ENCODE assay signal across 9 cellular contexts in genomic region chr2:232781765-232782164, GRCh38. TPM values are rescaled to one million over a fixed set of nuclear protein-coding genes. Genes with fewer than 3 reads are reported as not detected.
DNase-seq lines count a peak whose midpoint lies in the region; ATAC-seq and TF ChIP-seq lines count a peak whose summit lies in the region.
"Had no signal": no experiment of that assay in that cellular context is flagged by ENCODE, and none has a peak within 500 bp of the region (broad histone marks: within the 10 kb centered on the region; RNA-seq: fewer than 3 reads in every experiment).

No MANE protein-coding gene starts in this region.

- POLR2A ChIA-PET in activated CD4-positive, alpha-beta memory T cell treated with anti-CD3 and anti-CD28 coated beads, Interleukin-2, amount 10 ng/mL, durations not matched to agents 7 days and 5 days (lab: Charles Lee), result interaction anchor here (1.2 kb wide), 1 partner anchor 9 kb away, joined by 5 read pairs; no protein-coding TSS in a partner anchor
- POLR2A ChIA-PET in A673 (lab: Charles Lee; ENCODE audit: low non-redundant PET), result no interaction called here

- H3K36me3 Mint-ChIP-seq in activated CD4-positive, alpha-beta memory T cell treated with anti-CD3 and anti-CD28 coated beads, Interleukin-2, amount 10 ng/mL, durations not matched to agents 7 days and 5 days (ENCODE audit: low read depth), result peaks cover 34% of the 10 kb centered on the region

- H3K27me3 ChIP-seq in A673 (replicated peaks; ENCODE audit: insufficient read depth, low read depth, low read length, poor library complexity), result no peaks in the 10 kb centered on the region

- H3K4me3 ChIP-seq in mucosa of descending colon (no peak overlapping the region), A673 (ENCODE audit: low read depth, low read length, poor library complexity, severe bottlenecking) (no peak overlapping the region)

- TF ChIP-seq CTCF in mucosa of descending colon (IDR thresholded peaks at IDR 0.05), result no peak
- TF ChIP-seq CTCF in A673 (conservative IDR thresholded peaks at IDR 0.05; ENCODE audit: low read depth, low read length), result no peak

- DNase-seq in AG08396 (ENCODE audit: low spot score) (peak; percentile 17), mucosa of descending colon (no peak), NCI-H2171 treated with DMSO at 0.1 percent for 48 hours (lab: John Stamatoyannopoulos, UW) (no peak), hypothalamus (lab: John Stamatoyannopoulos, UW) (no peak), A673 (ENCODE audit: low spot score) (no peak)
- DNase-seq in activated CD4-positive, alpha-beta memory T cell treated with anti-CD3 and anti-CD28 coated beads, Interleukin-2, amount 10 ng/mL, durations not matched to agents 7 days and 5 days, result peak; percentile 47

- intact Hi-C loops in mucosa of descending colon (cut with DNase I, micrococcal nuclease) (no loop called here), A673 (cut with micrococcal nuclease; ENCODE audit: unreplicated experiment) (no loop called here)

- H3K36me3 ChIP-seq in mucosa of descending colon (ENCODE audit: low read depth) (no peaks in the 10 kb centered on the region), A673 (ENCODE audit: insufficient read depth, low read length, poor library complexity, severe bottlenecking) (no peaks in the 10 kb centered on the region)

- no peaks in the 10 kb centered on the region for H3K9me3 Mint-ChIP-seq in activated CD4-positive, alpha-beta memory T cell treated with anti-CD3 and anti-CD28 coated beads, Interleukin-2, amount 10 ng/mL, durations not matched to agents 7 days and 5 days

- no peak overlapping the region for H3K27ac ChIP-seq in A673 (ENCODE audit: low read depth, low read length, poor library complexity, severe bottlenecking)
- H3K27ac ChIP-seq: HL-60 had no signal

- H3K9me3 ChIP-seq in mucosa of descending colon (no peaks in the 10 kb centered on the region), A673 (ENCODE audit: low read depth, low read length, poor library complexity, severe bottlenecking) (no peaks in the 10 kb centered on the region)

- no TSS peak for BruUV-seq in A673 (replicated peaks; lab: Mats Ljungman, UMichigan)

- H3K4me1 Mint-ChIP-seq in activated CD4-positive, alpha-beta memory T cell treated with anti-CD3 and anti-CD28 coated beads, Interleukin-2, amount 10 ng/mL, durations not matched to agents 7 days and 5 days, result peaks cover 21% of the 10 kb centered on the region

- H3K27me3 Mint-ChIP-seq in activated CD4-positive, alpha-beta memory T cell treated with anti-CD3 and anti-CD28 coated beads, Interleukin-2, amount 10 ng/mL, durations not matched to agents 7 days and 5 days, result no peaks in the 10 kb centered on the region

- peak overlapping the region; percentile 68 for H3K27ac Mint-ChIP-seq in activated CD4-positive, alpha-beta memory T cell treated with anti-CD3 and anti-CD28 coated beads, Interleukin-2, amount 10 ng/mL, durations not matched to agents 7 days and 5 days

- no peaks in the 10 kb centered on the region for H3K4me1 ChIP-seq in mucosa of descending colon (ENCODE audit: low read depth)
- no peaks in the 10 kb centered on the region for H3K4me1 ChIP-seq in A673 (ENCODE audit: insufficient read depth, low read length, poor library complexity, severe bottlenecking)

- CTCF ChIA-PET in activated CD4-positive, alpha-beta memory T cell treated with anti-CD3 and anti-CD28 coated beads, Interleukin-2, amount 10 ng/mL, durations not matched to agents 7 days and 5 days (lab: Charles Lee), result no interaction called here
- CTCF ChIA-PET in A673 (lab: Charles Lee), result no interaction called here

- ATAC-seq in GM18909 (IDR thresholded peaks at IDR 0.05; ENCODE audit: poor library complexity, unreplicated experiment) (peak; percentile 87), HG03175 (IDR thresholded peaks at IDR 0.05; ENCODE audit: unreplicated experiment) (peak; percentile 95), mucosa of descending colon (peak; percentile 93)

- H3K4me3 Mint-ChIP-seq in activated CD4-positive, alpha-beta memory T cell treated with anti-CD3 and anti-CD28 coated beads, Interleukin-2, amount 10 ng/mL, durations not matched to agents 7 days and 5 days, result no peak overlapping the region

RNA-seq across cellular contexts. Expression of gene KCNJ13, which starts 5.4 kb away (rescaled TPM):
- total RNA-seq in activated CD4-positive, alpha-beta memory T cell treated with anti-CD3 and anti-CD28 coated beads, Interleukin-2, amount 10 ng/mL, durations not matched to agents 7 days and 5 days, result not detected
- total RNA-seq in mucosa of descending colon (not detected), A673 (2021) (not detected in 2 replicates)

Comparison
In these comparisons a context has a peak if more than half of its experiments do, and no peak if none do; other contexts are left out.
1. DNase-seq: peak in AG08396 (single experiment) and activated CD4-positive, alpha-beta memory T cell treated with anti-CD3 and anti-CD28 coated beads, Interleukin-2, amount 10 ng/mL, durations not matched to agents 7 days and 5 days (single experiment); none in mucosa of descending colon (0 of 3), NCI-H2171 treated with DMSO at 0.1 percent for 48 hours (single experiment), hypothalamus (0 of 51) and A673 (single experiment).
2. Peak in every context shown above with its lines, with median percentiles within 50 percentile points of each other: ATAC-seq.